In the genomic region with DNA sequence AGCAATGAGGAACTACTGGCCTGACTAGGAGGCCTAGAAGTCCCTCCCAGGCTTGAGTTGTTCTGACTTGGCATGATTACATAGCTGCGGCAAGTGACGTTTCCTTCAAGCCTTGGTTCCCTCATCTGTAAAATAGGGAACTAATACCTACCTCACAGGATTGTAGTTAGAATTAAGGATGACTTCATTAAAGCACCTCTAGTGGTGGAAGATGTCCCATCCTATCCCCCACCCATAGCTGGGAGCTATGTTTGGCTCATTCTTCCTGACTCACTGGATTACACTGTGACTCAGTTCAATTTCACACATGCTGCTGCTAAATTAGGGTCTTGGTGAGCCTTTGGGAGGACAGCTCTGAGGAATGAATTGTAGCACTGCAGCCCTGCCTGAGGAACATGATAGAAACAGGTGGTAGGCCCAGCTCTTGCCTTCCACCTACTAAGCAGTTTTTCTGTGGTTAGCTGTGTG, we compare ENCODE assay signal across 8 cellular contexts. TPM values are rescaled to one million over a fixed set of nuclear protein-coding genes. Genes with fewer than 3 reads are reported as not detected.
DNase-seq lines count a peak whose midpoint lies in the region; ATAC-seq and TF ChIP-seq lines count a peak whose summit lies in the region.

No MANE protein-coding gene starts in this region.

- DNase-seq in activated CD8-positive, alpha-beta memory T cell treated with anti-CD3 and anti-CD28 coated beads for 24 hours = peak; percentile 37
- DNase-seq in activated CD8-positive, alpha-beta memory T cell treated with anti-CD3 and anti-CD28 coated beads, Interleukin-2, amount 10 ng/mL, durations not matched to agents 7 days and 5 days = no peak
- DNase-seq in KG1 (lab: John Stamatoyannopoulos, UW) (peak; percentile 20), ascending aorta (ENCODE audit: low spot score in 2 of 2) (peak in 1 of 2 donors; percentile 74), middle frontal gyrus (ENCODE audit: extremely low spot score, low spot score) (peak; percentile 33), COLO668 (lab: John Stamatoyannopoulos, UW; ENCODE audit: unreplicated experiment) (no peak), NCI-H345 (lab: John Stamatoyannopoulos, UW) (no peak), COLO829 (ENCODE audit: low spot score) (no peak)

- H3K27ac ChIP-seq in ascending aorta = peak overlapping the region; percentile 62 to 94

- peaks cover 6% of the 10 kb centered on the region for H3K4me1 Mint-ChIP-seq in activated CD8-positive, alpha-beta memory T cell treated with anti-CD3 and anti-CD28 coated beads, Interleukin-2, amount 10 ng/mL, durations not matched to agents 7 days and 5 days

- H3K27me3 ChIP-seq in ascending aorta = no peaks in the 10 kb centered on the region

- peaks cover 21% of the 10 kb centered on the region for H3K27me3 Mint-ChIP-seq in activated CD8-positive, alpha-beta memory T cell treated with anti-CD3 and anti-CD28 coated beads, Interleukin-2, amount 10 ng/mL, durations not matched to agents 7 days and 5 days

- intact Hi-C loops in ascending aorta (cut with DNase I) = loop anchor here (10.0 kb wide), 1 partner anchor 252 kb away; no protein-coding TSS in a partner anchor

- no peak overlapping the region for H3K27ac Mint-ChIP-seq in activated CD8-positive, alpha-beta memory T cell treated with anti-CD3 and anti-CD28 coated beads, Interleukin-2, amount 10 ng/mL, durations not matched to agents 7 days and 5 days

- no peaks in the 10 kb centered on the region for H3K36me3 ChIP-seq in ascending aorta

- H3K36me3 Mint-ChIP-seq in activated CD8-positive, alpha-beta memory T cell treated with anti-CD3 and anti-CD28 coated beads, Interleukin-2, amount 10 ng/mL, durations not matched to agents 7 days and 5 days = peaks cover 3% of the 10 kb centered on the region

- ATAC-seq in activated CD8-positive, alpha-beta memory T cell treated with anti-CD3 and anti-CD28 coated beads, Interleukin-2, amount 10 ng/mL, durations not matched to agents 7 days and 5 days = no peak

- no peaks in the 10 kb centered on the region for H3K9me3 ChIP-seq in ascending aorta

- no peak overlapping the region for H3K4me3 Mint-ChIP-seq in activated CD8-positive, alpha-beta memory T cell treated with anti-CD3 and anti-CD28 coated beads, Interleukin-2, amount 10 ng/mL, durations not matched to agents 7 days and 5 days

- CTCF ChIA-PET in activated CD8-positive, alpha-beta memory T cell treated with anti-CD3 and anti-CD28 coated beads, Interleukin-2, amount 10 ng/mL, durations not matched to agents 7 days and 5 days (lab: Charles Lee) = interaction anchor here (0.9 to 5.5 kb wide), 5 partner anchors 13 to 253 kb away, joined by 3 to 46 read pairs (median 5); partner anchors contain the start of gene TIMM17A

- H3K4me3 ChIP-seq in ascending aorta = no peak overlapping the region

- no peaks in the 10 kb centered on the region for H3K9me3 Mint-ChIP-seq in activated CD8-positive, alpha-beta memory T cell treated with anti-CD3 and anti-CD28 coated beads, Interleukin-2, amount 10 ng/mL, durations not matched to agents 7 days and 5 days (ENCODE audit: low read depth)

- peaks cover 27 to 48% of the 10 kb centered on the region in 2 donors for H3K4me1 ChIP-seq in ascending aorta

- TF ChIP-seq CTCF in ascending aorta (IDR thresholded peaks at IDR 0.05) = peak in 2 of 3 experiments; percentile 5 to 16

RNA-seq across cellular contexts. Expression of gene SHISA4, which starts 6.0 kb away (rescaled TPM):
- total RNA-seq in activated CD8-positive, alpha-beta memory T cell treated with anti-CD3 and anti-CD28 coated beads, Interleukin-2, amount 10 ng/mL, durations not matched to agents 7 days and 5 days = under 1 TPM; 0.32 to 0.54 TPM
- 62.5 TPM for total RNA-seq in ascending aorta

RNA-seq across cellular contexts. Expression of gene IPO9, which starts 53.7 kb away (rescaled TPM):
- 10 to 100 TPM; 64.7 to 72.0 TPM for total RNA-seq in activated CD8-positive, alpha-beta memory T cell treated with anti-CD3 and anti-CD28 coated beads, Interleukin-2, amount 10 ng/mL, durations not matched to agents 7 days and 5 days
- total RNA-seq in ascending aorta = 9.3 TPM

Comparison
In these comparisons a context has a peak if more than half of its experiments do, and no peak if none do; other contexts are left out.
1. DNase-seq: peak in activated CD8-positive, alpha-beta memory T cell treated with anti-CD3 and anti-CD28 coated beads for 24 hours (single experiment), KG1 (single experiment) and middle frontal gyrus (single experiment); none in activated CD8-positive, alpha-beta memory T cell treated with anti-CD3 and anti-CD28 coated beads, Interleukin-2, amount 10 ng/mL, durations not matched to agents 7 days and 5 days (single experiment), COLO668 (single experiment), NCI-H345 (single experiment) and COLO829 (single experiment).
2. RNA of gene SHISA4, which starts 6.0 kb away (total RNA-seq): 62.5 TPM in ascending aorta (single experiment); 0.32 to 0.54 TPM in activated CD8-positive, alpha-beta memory T cell treated with anti-CD3 and anti-CD28 coated beads, Interleukin-2, amount 10 ng/mL, durations not matched to agents 7 days and 5 days; every median in the first group is over 10 times any median in the second.